Comparison of ENCODE assay signal across 35 cellular contexts in genomic region chr6:63333440-63333839, GRCh38. TPM values are rescaled to one million over a fixed set of nuclear protein-coding genes. Genes with fewer than 3 reads are reported as not detected.
"Had no signal": no experiment of that assay in that cellular context is flagged by ENCODE, and none has a peak within 500 bp of the region (broad histone marks: within the 10 kb centered on the region; RNA-seq: fewer than 3 reads in every experiment).

No MANE protein-coding gene starts in this region.

- H3K27me3 Mint-ChIP-seq: effector memory CD8-positive, alpha-beta T cell had no signal

- H3K36me3 ChIP-seq: colonic mucosa, esophagus squamous epithelium, gastrocnemius medialis, heart right ventricle, left lung, lower lobe of right lung had no signal

- ATAC-seq: effector memory CD8-positive, alpha-beta T cell; esophagus mucosa; gastrocnemius medialis; heart right ventricle; left cardiac atrium; left lung; left ventricle myocardium superior; lower lobe of right lung; mucosa of descending colon had no signal

- H3K4me3 ChIP-seq: colonic mucosa, esophagus squamous epithelium, gastrocnemius medialis, heart right ventricle, left lung, lower lobe of right lung, mucosa of descending colon had no signal

- H3K4me1 Mint-ChIP-seq: mesothelial cell of epicardium, naive B cell had no signal

- FAIRE-seq: endometrium, islet of Langerhans, keratinocyte had no signal

- H3K27ac Mint-ChIP-seq: dendritic cell treated with granulocyte-macrophage colony-stimulating factor and Interleukin-4, amounts not matched to agents 40 ng/mL and 50 ng/mL, for 4 days; effector memory CD8-positive, alpha-beta T cell; endodermal cell; mesothelial cell of epicardium; naive B cell had no signal

- H3K36me3 Mint-ChIP-seq: mesothelial cell of epicardium, naive B cell had no signal

- H3K27ac ChIP-seq: colonic mucosa, epithelial cell of prostate, esophagus squamous epithelium, gastrocnemius medialis, heart right ventricle, left lung, lower lobe of right lung had no signal

- H3K27me3 ChIP-seq: colonic mucosa, esophagus squamous epithelium, gastrocnemius medialis, heart right ventricle, left lung had no signal

- H3K4me1 ChIP-seq: colonic mucosa, esophagus squamous epithelium, gastrocnemius medialis, heart right ventricle, left lung, lower lobe of right lung had no signal

- H3K9me3 ChIP-seq: colonic mucosa, esophagus squamous epithelium, gastrocnemius medialis, lower lobe of right lung, mucosa of descending colon had no signal

- DNase-seq: colonic mucosa; cortex of kidney; effector CD8-positive, alpha-beta T cell; effector memory CD8-positive, alpha-beta T cell; endodermal cell; erythroblast; esophagus squamous epithelium; foreskin fibroblast; foreskin melanocyte; gastrocnemius medialis; glutamatergic neuron; head of caudate nucleus; heart right ventricle; hippocampal formation; left cardiac atrium; left lung; left ventricle myocardium superior; lower lobe of right lung; mesenchymal stem cell; mucosa of descending colon; naive B cell had no signal

- H3K4me3 Mint-ChIP-seq: dendritic cell treated with granulocyte-macrophage colony-stimulating factor and Interleukin-4, amounts not matched to agents 40 ng/mL and 50 ng/mL, for 4 days; effector memory CD8-positive, alpha-beta T cell; endodermal cell; mesothelial cell of epicardium; naive B cell had no signal

RNA-seq across cellular contexts. Expression of gene LGSN, which starts 13.7 kb away (rescaled TPM):
- total RNA-seq: dermis microvascular lymphatic vessel endothelial cell, esophagus mucosa, esophagus squamous epithelium, gastrocnemius medialis, glomerular endothelial cell, heart right ventricle, kidney epithelial cell, left cardiac atrium, left ventricle myocardium superior, lower leg skin, lung microvascular endothelial cell, mesenteric fat pad, mesothelial cell of epicardium, myocyte had no signal
- polyA plus RNA-seq: heart right ventricle, keratinocyte had no signal
